Comparison of ENCODE assay signal across 8 cellular contexts in the genomic region with DNA sequence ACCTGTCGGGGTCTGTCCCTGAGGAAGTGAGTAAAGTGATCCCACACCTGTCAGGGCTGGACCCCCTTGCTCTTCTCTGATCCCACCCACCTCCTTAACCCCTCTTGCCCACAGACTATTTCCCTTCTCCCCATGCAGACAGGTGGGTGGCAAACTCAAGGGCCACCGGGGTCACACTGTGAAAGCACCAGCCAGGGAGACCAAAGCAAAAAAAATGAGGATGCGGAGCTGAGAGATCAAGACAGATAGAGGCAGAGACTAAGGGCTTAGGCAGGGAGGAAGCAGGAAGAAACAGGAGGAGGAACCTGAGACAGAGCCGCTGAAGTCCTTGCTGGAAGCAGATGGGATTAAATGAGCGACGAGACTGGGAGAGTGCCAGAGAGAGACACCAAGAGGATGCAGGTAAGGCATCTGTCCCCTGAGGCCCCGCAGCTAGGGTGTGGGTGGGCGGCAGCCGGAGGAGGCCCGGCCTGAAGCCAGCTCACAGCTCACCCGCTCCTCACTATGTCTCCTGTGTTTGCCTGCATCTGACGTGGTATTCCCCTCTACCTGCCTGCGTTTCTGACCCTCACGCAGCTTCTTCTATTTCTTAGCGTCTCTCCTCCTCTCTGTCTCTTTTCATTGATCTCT. TPM values are rescaled to one million over a fixed set of nuclear protein-coding genes. Genes with fewer than 3 reads are reported as not detected.
DNase-seq lines count a peak whose midpoint lies in the region; ATAC-seq and TF ChIP-seq lines count a peak whose summit lies in the region.

No MANE protein-coding gene starts in this region.

- peak overlapping the region; percentile 77 for H3K4me3 Mint-ChIP-seq in natural killer cell

- H3K27ac ChIP-seq in BLaER1 (no peak overlapping the region), HUES6 (ENCODE audit: low read depth, low read length) (no peak overlapping the region)

- peaks cover 21% of the 10 kb centered on the region for H3K36me3 ChIP-seq in BLaER1
- H3K36me3 ChIP-seq in HUES6 (ENCODE audit: control insufficient read depth, insufficient read depth, low read length) = peaks cover 16% of the 10 kb centered on the region
- no peaks in the 10 kb centered on the region for H3K36me3 ChIP-seq in MG63

- peaks cover 6 to 14% of the 10 kb centered on the region in 2 donors for H3K4me1 Mint-ChIP-seq in natural killer cell

- TF ChIP-seq CTCF in natural killer cell (IDR thresholded peaks at IDR 0.05) = no peak

- peaks cover 12% of the 10 kb centered on the region; the same call in 1 of the 2 replicates for H3K4me1 ChIP-seq in BLaER1
- peaks cover 9% of the 10 kb centered on the region; the same call in 1 of the 2 replicates for H3K4me1 ChIP-seq in HUES6 (ENCODE audit: control insufficient read depth, insufficient read depth, low read length)

- H3K4me2 ChIP-seq in BLaER1 = peak overlapping the region; percentile 71

- intact Hi-C loops in natural killer cell (cut with micrococcal nuclease) = no loop called here

- H3K9me3 Mint-ChIP-seq in natural killer cell = no peaks in the 10 kb centered on the region

- H3K27me3 ChIP-seq in BLaER1 = peaks cover 7% of the 10 kb centered on the region
- no peaks in the 10 kb centered on the region for H3K27me3 ChIP-seq in HUES6 (ENCODE audit: control insufficient read depth, insufficient read depth, low read length)
- H3K27me3 ChIP-seq in MG63 = no peaks in the 10 kb centered on the region

- DNase-seq in cerebellar cortex (ENCODE audit: low spot score) = peak; percentile 31
- no peak for DNase-seq in natural killer cell
- no peak for DNase-seq in globus pallidus (ENCODE audit: low spot score)
- no peak for DNase-seq in MG63
- DNase-seq in NCI-H146 (lab: John Stamatoyannopoulos, UW) = no peak

- ATAC-seq in natural killer cell (no peak), GM19351 (IDR thresholded peaks at IDR 0.05; ENCODE audit: unreplicated experiment) (no peak)

- H3K27me3 Mint-ChIP-seq in natural killer cell (ENCODE audit: low read depth in 2 of 2) = no peaks in the 10 kb centered on the region

- H3K9me3 ChIP-seq in BLaER1 (0 out of 2 replicates have a peak, but pooled peaks cover 6% of the 10 kb centered on the region), HUES6 (ENCODE audit: control insufficient read depth, insufficient read depth, low read depth, low read length) (peaks cover 2% of the 10 kb centered on the region; the same call in 1 of the 2 replicates), MG63 (no peaks in the 10 kb centered on the region)

- H3K4me3 ChIP-seq in BLaER1 = peak overlapping the region; percentile 69
- H3K4me3 ChIP-seq in HUES6 (ENCODE audit: low read depth, low read length) = peak overlapping the region; percentile 53
- H3K4me3 ChIP-seq in MG63 = no peak overlapping the region

- no peaks in the 10 kb centered on the region for H3K36me3 Mint-ChIP-seq in natural killer cell

- peak overlapping the region; percentile 64; the same call in 1 of the 2 replicates for H3K9ac ChIP-seq in BLaER1
- peak overlapping the region; percentile 12 for H3K9ac ChIP-seq in HUES6 (ENCODE audit: low read length)

- H4K20me1 ChIP-seq in BLaER1 = peaks cover 19% of the 10 kb centered on the region

- H3K27ac Mint-ChIP-seq in natural killer cell = peak overlapping the region in 1 of 2 donors; percentile 58

RNA-seq across cellular contexts. Expression of gene TIMM17B, which starts 7.2 kb away (rescaled TPM):
- total RNA-seq in natural killer cell = 10 to 100 TPM; 40.3 to 45.6 (median 44.5) TPM
- total RNA-seq in MG63 (2014; rRNA removed; shearing (Covaris generic); ENCODE audit: low replicate concordance) = 74.1 and 76.5 TPM in 2 replicates

RNA-seq across cellular contexts. Expression of gene PQBP1, which starts 7.3 kb away (rescaled TPM):
- 10 to 100 TPM; 57.2 to 62.0 (median 59.1) TPM for total RNA-seq in natural killer cell
- total RNA-seq in MG63 (2014; rRNA removed; shearing (Covaris generic); ENCODE audit: low replicate concordance) = 117 and 168 TPM in 2 replicates

RNA-seq across cellular contexts. Expression of gene SLC35A2, which starts 21.0 kb away (rescaled TPM):
- 10 to 100 TPM; 16.5 to 30.1 (median 18.3) TPM for total RNA-seq in natural killer cell
- total RNA-seq in MG63 (2014; rRNA removed; shearing (Covaris generic); ENCODE audit: low replicate concordance) = 16.6 and 25.9 TPM in 2 replicates

RNA-seq across cellular contexts. Expression of gene PIM2, which starts 28.4 kb away (rescaled TPM):
- total RNA-seq in natural killer cell = 100 to 1,000 TPM; 134 to 173 (median 150) TPM
- 1.6 and 1.9 TPM in 2 replicates for total RNA-seq in MG63 (2014; rRNA removed; shearing (Covaris generic); ENCODE audit: low replicate concordance)

RNA-seq across cellular contexts. Expression of gene PCSK1N, which starts 55.0 kb away (rescaled TPM):
- under 1 TPM in 2 of 3 donors, not detected in 1; 0.35 to 0.89 TPM for total RNA-seq in natural killer cell
- 0.72 and 6.1 TPM in 2 replicates for total RNA-seq in MG63 (2014; rRNA removed; shearing (Covaris generic); ENCODE audit: low replicate concordance)
